ENCODE assay signal across 13 cellular contexts in genomic region chr15:66233487-66234415, GRCh38. TPM values are rescaled to one million over a fixed set of nuclear protein-coding genes. Genes with fewer than 3 reads are reported as not detected.
A peak's percentile ranks its signal among the peaks of the same experiment; 100 is the strongest.
DNase-seq lines count a peak whose midpoint lies in the region; TF ChIP-seq lines count a peak whose summit lies in the region.
"Had no signal": no experiment of that assay in that cellular context is flagged by ENCODE, and none has a peak within 500 bp of the region (broad histone marks: within the 10 kb centered on the region; RNA-seq: fewer than 3 reads in every experiment).

No MANE protein-coding gene starts in this region.

- TF ChIP-seq CTCF in MCF 10A (IDR thresholded peaks at IDR 0.05; ENCODE audit: unreplicated experiment) (no peak), breast epithelium (IDR thresholded peaks at IDR 0.05) (no peak), mammary epithelial cell (conservative IDR thresholded peaks at IDR 0.05 in 1 of 2, IDR thresholded peaks at IDR 0.05 in 1 of 2; ENCODE audit: extremely low read depth in 1 of 2, insufficient read depth in 1 of 2, low read depth in 1 of 2, low read length in 2 of 2) (no peak), smooth muscle cell (IDR thresholded peaks at IDR 0.05; ENCODE audit: borderline replicate concordance, insufficient read depth, poor library complexity, severe bottlenecking) (peak; percentile 6)

- no peaks in the 10 kb centered on the region for H3K79me2 ChIP-seq in mammary epithelial cell (ENCODE audit: insufficient read depth, low read length)
- no peaks in the 10 kb centered on the region for H3K79me2 ChIP-seq in smooth muscle cell (ENCODE audit: low read depth)

- no peaks in the 10 kb centered on the region for H3F3A ChIP-seq in smooth muscle cell (ENCODE audit: low read depth)

- H3K9me3 Mint-ChIP-seq in MCF 10A (ENCODE audit: unreplicated experiment), result no peaks in the 10 kb centered on the region
- H3K9me3 Mint-ChIP-seq: activated T-helper 1 cell treated with anti-CD3 and anti-CD28 coated beads, Interleukin-12 subunit alpha, Interleukin-12 subunit beta, Interleukin-2, Interleukin-4 antibody, amounts not matched to agents 30 ng/mL and 10 ng/mL and 1 ng/mL, durations not matched to agents 14 hours and 24 hours and 36 hours; dendritic cell treated with granulocyte-macrophage colony-stimulating factor and Interleukin-4, amounts not matched to agents 40 ng/mL and 50 ng/mL, for 4 days; naive thymus-derived CD8-positive, alpha-beta T cell had no signal

- H3K4me3 ChIP-seq in breast epithelium, result no peak overlapping the region
- no peak overlapping the region for H3K4me3 ChIP-seq in mammary epithelial cell (replicated peaks in 1 of 3; ENCODE audit: insufficient read depth in 1 of 3, low read depth in 2 of 3, low read length in 3 of 3)
- no peak overlapping the region for H3K4me3 ChIP-seq in smooth muscle cell

- 94% methylated on average over 14 of the region's 14 CpGs for WGBS in mammary epithelial cell (ENCODE audit: low coverage, missing lambda C conversion rate)
- WGBS in smooth muscle cell (ENCODE audit: low lambda C conversion rate), result 82% methylated on average over 14 of the region's 14 CpGs

- peak; percentile 45 for DNase-seq in MCF 10A (ENCODE audit: unreplicated experiment)
- DNase-seq in breast epithelium (ENCODE audit: low spot score in 2 of 2), result no peak
- peak; percentile 34 for DNase-seq in LoVo (ENCODE audit: low spot score)
- DNase-seq in mammary epithelial cell, result peak; percentile 26
- DNase-seq in smooth muscle cell (lab: John Stamatoyannopoulos, UW; ENCODE audit: unreplicated experiment), result no peak
- DNase-seq in activated effector memory CD4-positive, alpha-beta T cell treated with anti-CD3 and anti-CD28 coated beads, Interleukin-2, amount 50 U/mL, for 16 hours, result no peak
- no peak for DNase-seq in effector CD8-positive, alpha-beta T cell (lab: John Stamatoyannopoulos, UW)
- DNase-seq in NCI-H1092 treated with DMSO at 0.1 percent for 48 hours (lab: John Stamatoyannopoulos, UW), result no peak
- DNase-seq: CD4-positive, alpha-beta memory T cell; naive thymus-derived CD8-positive, alpha-beta T cell; NCI-H526 had no signal

- H3K4me1 Mint-ChIP-seq in MCF 10A (ENCODE audit: insufficient read depth, unreplicated experiment), result no peaks in the 10 kb centered on the region
- H3K4me1 Mint-ChIP-seq: CD4-positive, alpha-beta memory T cell; naive thymus-derived CD8-positive, alpha-beta T cell had no signal

- H3K36me3 ChIP-seq in breast epithelium (no peaks in the 10 kb centered on the region), mammary epithelial cell (ENCODE audit: insufficient read depth, low read length) (no peaks in the 10 kb centered on the region), smooth muscle cell (ENCODE audit: low read depth) (no peaks in the 10 kb centered on the region)

- TF ChIP-seq POLR2A in breast epithelium (IDR thresholded peaks at IDR 0.05), result no peak

- H3K27me3 ChIP-seq in breast epithelium, result peaks cover 0 to 19% of the 10 kb centered on the region in 2 donors
- peaks cover 6% of the 10 kb centered on the region for H3K27me3 ChIP-seq in mammary epithelial cell (ENCODE audit: insufficient read depth, low read length)
- peaks cover 4% of the 10 kb centered on the region for H3K27me3 ChIP-seq in smooth muscle cell (ENCODE audit: low read depth)

- no peak overlapping the region for H3K4me2 ChIP-seq in mammary epithelial cell (ENCODE audit: insufficient read depth, low read depth, low read length)
- H3K4me2 ChIP-seq in smooth muscle cell, result no peak overlapping the region

- H3K36me3 Mint-ChIP-seq in MCF 10A (ENCODE audit: insufficient read depth, unreplicated experiment), result no peaks in the 10 kb centered on the region
- H3K36me3 Mint-ChIP-seq: CD4-positive, alpha-beta memory T cell; naive thymus-derived CD8-positive, alpha-beta T cell had no signal

- H2AFZ ChIP-seq in mammary epithelial cell (ENCODE audit: low read depth, low read length), result no peak overlapping the region
- H2AFZ ChIP-seq in smooth muscle cell (ENCODE audit: low read depth), result no peak overlapping the region

- H3K4me3 Mint-ChIP-seq in MCF 10A (ENCODE audit: unreplicated experiment), result no peak overlapping the region
- H3K4me3 Mint-ChIP-seq: activated T-helper 1 cell treated with anti-CD3 and anti-CD28 coated beads, Interleukin-12 subunit alpha, Interleukin-12 subunit beta, Interleukin-2, Interleukin-4 antibody, amounts not matched to agents 30 ng/mL and 10 ng/mL and 1 ng/mL, durations not matched to agents 14 hours and 24 hours and 36 hours; CD4-positive, alpha-beta memory T cell; dendritic cell treated with granulocyte-macrophage colony-stimulating factor and Interleukin-4, amounts not matched to agents 40 ng/mL and 50 ng/mL, for 4 days; naive thymus-derived CD8-positive, alpha-beta T cell had no signal

- POLR2A ChIA-PET in MCF 10A (lab: Yijun Ruan, JAX), result no interaction called here

- H3K9me3 ChIP-seq in breast epithelium (no peaks in the 10 kb centered on the region), mammary epithelial cell (replicated peaks; ENCODE audit: insufficient read depth, low read length) (no peaks in the 10 kb centered on the region), smooth muscle cell (replicated peaks; ENCODE audit: low read depth) (no peaks in the 10 kb centered on the region)

- H4K20me1 ChIP-seq in mammary epithelial cell (ENCODE audit: insufficient read depth, low read length), result peaks cover 2% of the 10 kb centered on the region
- H4K20me1 ChIP-seq in smooth muscle cell (ENCODE audit: low read depth), result no peaks in the 10 kb centered on the region

- dilution Hi-C loops in mammary epithelial cell (cut with HindIII; ENCODE audit: low sequenced_read_pairs), result no loop called here

- H3K9ac ChIP-seq in mammary epithelial cell (ENCODE audit: insufficient read depth, low read length) (no peak overlapping the region), smooth muscle cell (ENCODE audit: low read depth) (no peak overlapping the region)

- peaks cover 34% of the 10 kb centered on the region for H3K27me3 Mint-ChIP-seq in MCF 10A (ENCODE audit: insufficient read depth, unreplicated experiment)

- intact Hi-C loops in MCF 10A (cut with micrococcal nuclease) (no loop called here), breast epithelium (cut with DNase I; ENCODE audit: low total_unique reads) (no loop called here), mammary epithelial cell (cut with micrococcal nuclease) (no loop called here)

- CTCF ChIA-PET in MCF 10A (lab: Yijun Ruan, JAX) (no interaction called here), mammary epithelial cell (lab: Charles Lee; ENCODE audit: low non-redundant PET) (no interaction called here)

- BruUV-seq in MCF 10A (replicated peaks; lab: Mats Ljungman, UMichigan) (no TSS peak), mammary epithelial cell (replicated peaks; lab: Mats Ljungman, UMichigan) (TSS peak; percentile 21)

- in situ Hi-C loops in mammary epithelial cell (cut with MboI; ENCODE audit: low sequenced_read_pairs in 2 of 2), result no loop called here

- no peaks in the 10 kb centered on the region for H3K4me1 ChIP-seq in breast epithelium
- H3K4me1 ChIP-seq in mammary epithelial cell (ENCODE audit: insufficient read depth, low read length), result no peaks in the 10 kb centered on the region
- no peaks in the 10 kb centered on the region for H3K4me1 ChIP-seq in smooth muscle cell (ENCODE audit: low read depth)

- H3K27ac Mint-ChIP-seq in MCF 10A (ENCODE audit: low read depth, unreplicated experiment), result no peak overlapping the region
- H3K27ac Mint-ChIP-seq: activated T-helper 1 cell treated with anti-CD3 and anti-CD28 coated beads, Interleukin-12 subunit alpha, Interleukin-12 subunit beta, Interleukin-2, Interleukin-4 antibody, amounts not matched to agents 30 ng/mL and 10 ng/mL and 1 ng/mL, durations not matched to agents 14 hours and 24 hours and 36 hours; CD4-positive, alpha-beta memory T cell; dendritic cell treated with granulocyte-macrophage colony-stimulating factor and Interleukin-4, amounts not matched to agents 40 ng/mL and 50 ng/mL, for 4 days; naive thymus-derived CD8-positive, alpha-beta T cell had no signal

- H3K27ac ChIP-seq in breast epithelium, result no peak overlapping the region
- H3K27ac ChIP-seq in mammary epithelial cell (ENCODE audit: insufficient read depth, low read depth, low read length), result no peak overlapping the region
- H3K27ac ChIP-seq in smooth muscle cell (ENCODE audit: low read depth), result no peak overlapping the region

RNA-seq across cellular contexts. Expression of gene MEGF11, which starts 19.8 kb away (rescaled TPM):
- total RNA-seq in MCF 10A (2022) (0.09 and 0.39 TPM in 2 replicates), breast epithelium (not detected), mammary epithelial cell (not detected), smooth muscle cell (not detected in 2 replicates)
- polyA plus RNA-seq in mammary epithelial cell (0.15 TPM), smooth muscle cell (0.08 and 0.40 TPM in 2 replicates)
- polyA minus RNA-seq in mammary epithelial cell, result not detected
- total RNA-seq: activated T-helper 1 cell treated with anti-CD3 and anti-CD28 coated beads, Interleukin-12 subunit alpha, Interleukin-12 subunit beta, Interleukin-2, Interleukin-4 antibody, amounts not matched to agents 30 ng/mL and 10 ng/mL and 1 ng/mL, durations not matched to agents 14 hours and 24 hours and 36 hours; CD4-positive, alpha-beta memory T cell; naive thymus-derived CD8-positive, alpha-beta T cell had no signal
- polyA plus RNA-seq: naive thymus-derived CD8-positive, alpha-beta T cell had no signal

RNA-seq across cellular contexts. Expression of gene DIS3L, which starts 59.6 kb away (rescaled TPM):
- total RNA-seq in MCF 10A (2022) (35.6 and 42.8 TPM in 2 replicates), breast epithelium (10 to 100 TPM; 37.0 to 46.4 (median 43.2) TPM), mammary epithelial cell (10 to 100 TPM; 17.7 to 22.1 TPM), smooth muscle cell (15.2 and 15.4 TPM in 2 replicates)
- polyA plus RNA-seq in mammary epithelial cell (6.9 TPM), smooth muscle cell (10.5 and 17.0 TPM in 2 replicates)
- polyA minus RNA-seq in mammary epithelial cell, result 33.5 TPM

Comparison
In these comparisons a context has a peak if more than half of its experiments do, and no peak if none do; other contexts are left out.
1. DNase-seq: peak in MCF 10A (single experiment), LoVo (single experiment) and mammary epithelial cell (single experiment); none in breast epithelium (0 of 2), smooth muscle cell (single experiment), activated effector memory CD4-positive, alpha-beta T cell treated with anti-CD3 and anti-CD28 coated beads, Interleukin-2, amount 50 U/mL, for 16 hours (single experiment), effector CD8-positive, alpha-beta T cell (single experiment) and NCI-H1092 treated with DMSO at 0.1 percent for 48 hours (single experiment).